1 cellular context compared by ENCODE assay signal in the genomic region with DNA sequence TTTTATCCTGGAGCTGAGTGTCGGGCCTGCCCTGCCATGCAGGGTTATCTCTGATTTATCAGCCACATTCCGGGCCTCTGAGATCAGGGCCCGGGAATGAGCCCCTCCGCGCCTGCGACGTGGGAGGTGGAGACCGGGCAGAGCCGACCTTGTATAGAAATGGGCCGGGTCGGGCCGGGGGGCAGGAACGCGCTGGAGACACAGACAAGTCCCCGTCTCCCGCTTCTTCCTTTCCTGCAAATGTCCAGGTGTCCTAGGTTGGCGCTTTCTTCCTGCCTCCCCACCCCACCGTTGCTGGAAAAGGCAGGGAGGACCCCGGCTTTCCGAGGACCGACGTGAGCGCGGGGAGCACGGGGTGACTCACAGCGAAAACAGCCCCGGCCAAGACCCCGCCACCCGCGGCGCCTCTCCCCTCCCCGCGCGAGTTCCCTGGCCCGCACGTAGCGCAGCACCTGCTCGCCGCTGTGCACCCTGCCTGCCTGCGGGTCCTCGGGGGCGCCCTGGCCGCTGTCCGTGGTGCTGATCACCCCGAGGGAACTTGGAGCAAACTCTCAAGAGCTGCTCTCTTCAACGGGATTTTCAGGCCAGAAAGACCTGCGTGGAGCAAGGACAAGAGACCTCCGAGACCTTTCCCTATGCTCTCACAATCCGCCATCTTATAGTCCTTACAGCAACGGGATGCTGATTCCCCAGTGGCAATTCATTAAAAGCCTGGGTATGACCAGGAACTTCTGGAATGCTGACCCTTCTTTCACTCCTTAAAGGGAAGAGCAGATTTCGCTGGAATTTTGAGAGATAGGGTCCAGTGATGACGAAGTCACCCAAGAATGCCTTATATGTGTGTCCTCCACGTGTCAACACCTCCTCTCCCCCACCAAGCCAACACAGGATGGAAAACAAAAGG.
A peak's percentile ranks its signal among the peaks of the same experiment; 100 is the strongest.
TF ChIP-seq lines count a peak whose summit lies in the region.

No MANE protein-coding gene starts in this region.

TF ChIP-seq in HepG2, 621 proteins besides CTCF, POLR2A, EP300 and RAD21 (continued from another document and continues in another):
- TF ChIP-seq ZNF782 (CRISPR knock-in tag; IDR thresholded peaks at IDR 0.05; ENCODE audit: borderline replicate concordance) (peak; percentile 90), ZNF282 (IDR thresholded peaks at IDR 0.05; ENCODE audit: partially characterized antibody) (no peak), ASH2L (IDR thresholded peaks at IDR 0.05; ENCODE audit: insufficient read length, low read depth, low read length) (no peak), SOX13 (IDR thresholded peaks at IDR 0.05) (no peak), SOX13 (CRISPR knock-in tag; conservative IDR thresholded peaks at IDR 0.05 in 1 of 2, IDR thresholded peaks at IDR 0.05 in 1 of 2) (peak in 1 of 2 experiments; percentile 71; a peak in 2 of 4 replicates), ONECUT2 (CRISPR knock-in tag; IDR thresholded peaks at IDR 0.05) (peak; percentile 74), SNRNP70 (IDR thresholded peaks at IDR 0.05; ENCODE audit: low read depth, low read length) (no peak), MXD4 (CRISPR knock-in tag; IDR thresholded peaks at IDR 0.05) (peak; percentile 96), ZNF337 (CRISPR knock-in tag; IDR thresholded peaks at IDR 0.05; ENCODE audit: borderline replicate concordance, low read depth) (peak; percentile 96; the same call in 1 of the 2 replicates), SAFB2 (CRISPR knock-in tag; IDR thresholded peaks at IDR 0.05; ENCODE audit: borderline replicate concordance, low read depth) (peak; percentile 84), PCBP1 (IDR thresholded peaks at IDR 0.05; ENCODE audit: borderline replicate concordance, low read depth, low read length) (no peak), MYNN (CRISPR knock-in tag; IDR thresholded peaks at IDR 0.05; ENCODE audit: low read depth) (peak; percentile 90; the same call in 1 of the 2 replicates), ZNF816 (CRISPR knock-in tag; IDR thresholded peaks at IDR 0.05; ENCODE audit: borderline replicate concordance) (peak; percentile 88; the same call in 1 of the 2 replicates), MEIS2 (CRISPR knock-in tag; IDR thresholded peaks at IDR 0.05) (peak; percentile 95), ZNF644 (CRISPR knock-in tag; IDR thresholded peaks at IDR 0.05; ENCODE audit: low read depth) (0 out of 2 replicates have a peak, but pooled peaks have one; percentile 51), ZNF256 (CRISPR knock-in tag; conservative IDR thresholded peaks at IDR 0.05) (peak; percentile 97), NCOA2 (CRISPR knock-in tag; IDR thresholded peaks at IDR 0.05) (peak; percentile 81), ZFP41 (CRISPR knock-in tag; IDR thresholded peaks at IDR 0.05; ENCODE audit: borderline replicate concordance) (peak; percentile 87; the same call in 1 of the 2 replicates), RFX1 (IDR thresholded peaks at IDR 0.05) (no peak), RFX5 (IDR thresholded peaks at IDR 0.05; ENCODE audit: low read depth, low read length) (no peak), ZNF432 (CRISPR knock-in tag; IDR thresholded peaks at IDR 0.05; ENCODE audit: borderline replicate concordance) (peak; percentile 83; the same call in 1 of the 2 replicates), ZNF10 (CRISPR knock-in tag; IDR thresholded peaks at IDR 0.05; ENCODE audit: borderline replicate concordance, low read depth) (no peak)
- TF ChIP-seq, protein P1, sequence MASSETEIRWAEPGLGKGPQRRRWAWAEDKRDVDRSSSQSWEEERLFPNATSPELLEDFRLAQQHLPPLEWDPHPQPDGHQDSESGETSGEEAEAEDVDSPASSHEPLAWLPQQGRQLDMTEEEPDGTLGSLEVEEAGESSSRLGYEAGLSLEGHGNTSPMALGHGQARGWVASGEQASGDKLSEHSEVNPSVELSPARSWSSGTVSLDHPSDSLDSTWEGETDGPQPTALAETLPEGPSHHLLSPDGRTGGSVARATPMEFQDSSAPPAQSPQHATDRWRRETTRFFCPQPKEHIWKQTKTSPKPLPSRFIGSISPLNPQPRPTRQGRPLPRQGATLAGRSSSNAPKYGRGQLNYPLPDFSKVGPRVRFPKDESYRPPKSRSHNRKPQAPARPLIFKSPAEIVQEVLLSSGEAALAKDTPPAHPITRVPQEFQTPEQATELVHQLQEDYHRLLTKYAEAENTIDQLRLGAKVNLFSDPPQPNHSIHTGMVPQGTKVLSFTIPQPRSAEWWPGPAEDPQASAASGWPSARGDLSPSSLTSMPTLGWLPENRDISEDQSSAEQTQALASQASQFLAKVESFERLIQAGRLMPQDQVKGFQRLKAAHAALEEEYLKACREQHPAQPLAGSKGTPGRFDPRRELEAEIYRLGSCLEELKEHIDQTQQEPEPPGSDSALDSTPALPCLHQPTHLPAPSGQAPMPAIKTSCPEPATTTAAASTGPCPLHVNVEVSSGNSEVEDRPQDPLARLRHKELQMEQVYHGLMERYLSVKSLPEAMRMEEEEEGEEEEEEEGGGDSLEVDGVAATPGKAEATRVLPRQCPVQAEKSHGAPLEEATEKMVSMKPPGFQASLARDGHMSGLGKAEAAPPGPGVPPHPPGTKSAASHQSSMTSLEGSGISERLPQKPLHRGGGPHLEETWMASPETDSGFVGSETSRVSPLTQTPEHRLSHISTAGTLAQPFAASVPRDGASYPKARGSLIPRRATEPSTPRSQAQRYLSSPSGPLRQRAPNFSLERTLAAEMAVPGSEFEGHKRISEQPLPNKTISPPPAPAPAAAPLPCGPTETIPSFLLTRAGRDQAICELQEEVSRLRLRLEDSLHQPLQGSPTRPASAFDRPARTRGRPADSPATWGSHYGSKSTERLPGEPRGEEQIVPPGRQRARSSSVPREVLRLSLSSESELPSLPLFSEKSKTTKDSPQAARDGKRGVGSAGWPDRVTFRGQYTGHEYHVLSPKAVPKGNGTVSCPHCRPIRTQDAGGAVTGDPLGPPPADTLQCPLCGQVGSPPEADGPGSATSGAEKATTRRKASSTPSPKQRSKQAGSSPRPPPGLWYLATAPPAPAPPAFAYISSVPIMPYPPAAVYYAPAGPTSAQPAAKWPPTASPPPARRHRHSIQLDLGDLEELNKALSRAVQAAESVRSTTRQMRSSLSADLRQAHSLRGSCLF (CRISPR knock-in tag; IDR thresholded peaks at IDR 0.05; ENCODE audit: borderline replicate concordance) = peak; percentile 97
- TF ChIP-seq, protein P2, sequence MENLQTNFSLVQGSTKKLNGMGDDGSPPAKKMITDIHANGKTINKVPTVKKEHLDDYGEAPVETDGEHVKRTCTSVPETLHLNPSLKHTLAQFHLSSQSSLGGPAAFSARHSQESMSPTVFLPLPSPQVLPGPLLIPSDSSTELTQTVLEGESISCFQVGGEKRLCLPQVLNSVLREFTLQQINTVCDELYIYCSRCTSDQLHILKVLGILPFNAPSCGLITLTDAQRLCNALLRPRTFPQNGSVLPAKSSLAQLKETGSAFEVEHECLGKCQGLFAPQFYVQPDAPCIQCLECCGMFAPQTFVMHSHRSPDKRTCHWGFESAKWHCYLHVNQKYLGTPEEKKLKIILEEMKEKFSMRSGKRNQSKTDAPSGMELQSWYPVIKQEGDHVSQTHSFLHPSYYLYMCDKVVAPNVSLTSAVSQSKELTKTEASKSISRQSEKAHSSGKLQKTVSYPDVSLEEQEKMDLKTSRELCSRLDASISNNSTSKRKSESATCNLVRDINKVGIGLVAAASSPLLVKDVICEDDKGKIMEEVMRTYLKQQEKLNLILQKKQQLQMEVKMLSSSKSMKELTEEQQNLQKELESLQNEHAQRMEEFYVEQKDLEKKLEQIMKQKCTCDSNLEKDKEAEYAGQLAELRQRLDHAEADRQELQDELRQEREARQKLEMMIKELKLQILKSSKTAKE (CRISPR knock-in tag; IDR thresholded peaks at IDR 0.05; ENCODE audit: borderline replicate concordance) = no peak
- TF ChIP-seq, protein P3, sequence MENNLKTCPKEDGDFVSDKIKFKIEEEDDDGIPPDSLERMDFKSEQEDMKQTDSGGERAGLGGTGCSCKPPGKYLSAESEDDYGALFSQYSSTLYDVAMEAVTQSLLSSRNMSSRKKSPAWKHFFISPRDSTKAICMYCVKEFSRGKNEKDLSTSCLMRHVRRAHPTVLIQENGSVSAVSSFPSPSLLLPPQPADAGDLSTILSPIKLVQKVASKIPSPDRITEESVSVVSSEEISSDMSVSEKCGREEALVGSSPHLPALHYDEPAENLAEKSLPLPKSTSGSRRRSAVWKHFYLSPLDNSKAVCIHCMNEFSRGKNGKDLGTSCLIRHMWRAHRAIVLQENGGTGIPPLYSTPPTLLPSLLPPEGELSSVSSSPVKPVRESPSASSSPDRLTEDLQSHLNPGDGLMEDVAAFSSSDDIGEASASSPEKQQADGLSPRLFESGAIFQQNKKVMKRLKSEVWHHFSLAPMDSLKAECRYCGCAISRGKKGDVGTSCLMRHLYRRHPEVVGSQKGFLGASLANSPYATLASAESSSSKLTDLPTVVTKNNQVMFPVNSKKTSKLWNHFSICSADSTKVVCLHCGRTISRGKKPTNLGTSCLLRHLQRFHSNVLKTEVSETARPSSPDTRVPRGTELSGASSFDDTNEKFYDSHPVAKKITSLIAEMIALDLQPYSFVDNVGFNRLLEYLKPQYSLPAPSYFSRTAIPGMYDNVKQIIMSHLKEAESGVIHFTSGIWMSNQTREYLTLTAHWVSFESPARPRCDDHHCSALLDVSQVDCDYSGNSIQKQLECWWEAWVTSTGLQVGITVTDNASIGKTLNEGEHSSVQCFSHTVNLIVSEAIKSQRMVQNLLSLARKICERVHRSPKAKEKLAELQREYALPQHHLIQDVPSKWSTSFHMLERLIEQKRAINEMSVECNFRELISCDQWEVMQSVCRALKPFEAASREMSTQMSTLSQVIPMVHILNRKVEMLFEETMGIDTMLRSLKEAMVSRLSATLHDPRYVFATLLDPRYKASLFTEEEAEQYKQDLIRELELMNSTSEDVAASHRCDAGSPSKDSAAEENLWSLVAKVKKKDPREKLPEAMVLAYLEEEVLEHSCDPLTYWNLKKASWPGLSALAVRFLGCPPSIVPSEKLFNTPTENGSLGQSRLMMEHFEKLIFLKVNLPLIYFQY (CRISPR knock-in tag; IDR thresholded peaks at IDR 0.05; ENCODE audit: borderline replicate concordance) = peak; percentile 95
- TF ChIP-seq, protein P4, sequence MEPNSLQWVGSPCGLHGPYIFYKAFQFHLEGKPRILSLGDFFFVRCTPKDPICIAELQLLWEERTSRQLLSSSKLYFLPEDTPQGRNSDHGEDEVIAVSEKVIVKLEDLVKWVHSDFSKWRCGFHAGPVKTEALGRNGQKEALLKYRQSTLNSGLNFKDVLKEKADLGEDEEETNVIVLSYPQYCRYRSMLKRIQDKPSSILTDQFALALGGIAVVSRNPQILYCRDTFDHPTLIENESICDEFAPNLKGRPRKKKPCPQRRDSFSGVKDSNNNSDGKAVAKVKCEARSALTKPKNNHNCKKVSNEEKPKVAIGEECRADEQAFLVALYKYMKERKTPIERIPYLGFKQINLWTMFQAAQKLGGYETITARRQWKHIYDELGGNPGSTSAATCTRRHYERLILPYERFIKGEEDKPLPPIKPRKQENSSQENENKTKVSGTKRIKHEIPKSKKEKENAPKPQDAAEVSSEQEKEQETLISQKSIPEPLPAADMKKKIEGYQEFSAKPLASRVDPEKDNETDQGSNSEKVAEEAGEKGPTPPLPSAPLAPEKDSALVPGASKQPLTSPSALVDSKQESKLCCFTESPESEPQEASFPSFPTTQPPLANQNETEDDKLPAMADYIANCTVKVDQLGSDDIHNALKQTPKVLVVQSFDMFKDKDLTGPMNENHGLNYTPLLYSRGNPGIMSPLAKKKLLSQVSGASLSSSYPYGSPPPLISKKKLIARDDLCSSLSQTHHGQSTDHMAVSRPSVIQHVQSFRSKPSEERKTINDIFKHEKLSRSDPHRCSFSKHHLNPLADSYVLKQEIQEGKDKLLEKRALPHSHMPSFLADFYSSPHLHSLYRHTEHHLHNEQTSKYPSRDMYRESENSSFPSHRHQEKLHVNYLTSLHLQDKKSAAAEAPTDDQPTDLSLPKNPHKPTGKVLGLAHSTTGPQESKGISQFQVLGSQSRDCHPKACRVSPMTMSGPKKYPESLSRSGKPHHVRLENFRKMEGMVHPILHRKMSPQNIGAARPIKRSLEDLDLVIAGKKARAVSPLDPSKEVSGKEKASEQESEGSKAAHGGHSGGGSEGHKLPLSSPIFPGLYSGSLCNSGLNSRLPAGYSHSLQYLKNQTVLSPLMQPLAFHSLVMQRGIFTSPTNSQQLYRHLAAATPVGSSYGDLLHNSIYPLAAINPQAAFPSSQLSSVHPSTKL (CRISPR knock-in tag; IDR thresholded peaks at IDR 0.05) = peak; percentile 85
- TF ChIP-seq, protein P5, sequence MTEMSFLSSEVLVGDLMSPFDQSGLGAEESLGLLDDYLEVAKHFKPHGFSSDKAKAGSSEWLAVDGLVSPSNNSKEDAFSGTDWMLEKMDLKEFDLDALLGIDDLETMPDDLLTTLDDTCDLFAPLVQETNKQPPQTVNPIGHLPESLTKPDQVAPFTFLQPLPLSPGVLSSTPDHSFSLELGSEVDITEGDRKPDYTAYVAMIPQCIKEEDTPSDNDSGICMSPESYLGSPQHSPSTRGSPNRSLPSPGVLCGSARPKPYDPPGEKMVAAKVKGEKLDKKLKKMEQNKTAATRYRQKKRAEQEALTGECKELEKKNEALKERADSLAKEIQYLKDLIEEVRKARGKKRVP (CRISPR knock-in tag; IDR thresholded peaks at IDR 0.05) = peak in 1 of 2 experiments; percentile 73; a peak in 2 of 4 replicates
